Comparison of ENCODE assay signal across 2 cellular contexts in genomic region chr12:97575792-97576191, GRCh38.
TF ChIP-seq lines count a peak whose summit lies in the region.

No MANE protein-coding gene starts in this region.

TF ChIP-seq in Ishikawa, 13 proteins besides CTCF, POLR2A, EP300 and RAD21 (continued from another document):
- TF ChIP-seq FOXM1 (IDR thresholded peaks at IDR 0.05; ENCODE audit: borderline replicate concordance, low read depth) (no peak), CREB1 (IDR thresholded peaks at IDR 0.05; ENCODE audit: low read depth) (no peak), NFIC (IDR thresholded peaks at IDR 0.05) (no peak), TEAD4 (IDR thresholded peaks at IDR 0.05) (peak; percentile 87), ZBTB7A (IDR thresholded peaks at IDR 0.05; ENCODE audit: low read depth) (no peak), USF1 (IDR thresholded peaks at IDR 0.05) (no peak), TCF12 (IDR thresholded peaks at IDR 0.05; ENCODE audit: low read depth) (peak; percentile 59), TAF1 (IDR thresholded peaks at IDR 0.05; ENCODE audit: low read depth) (no peak), YY1 (IDR thresholded peaks at IDR 0.05; ENCODE audit: low read depth) (no peak), CEBPB (IDR thresholded peaks at IDR 0.05) (no peak)
- TF ChIP-seq, protein P1, sequence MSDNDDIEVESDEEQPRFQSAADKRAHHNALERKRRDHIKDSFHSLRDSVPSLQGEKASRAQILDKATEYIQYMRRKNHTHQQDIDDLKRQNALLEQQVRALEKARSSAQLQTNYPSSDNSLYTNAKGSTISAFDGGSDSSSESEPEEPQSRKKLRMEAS (IDR thresholded peaks at IDR 0.05), result no peak

TF ChIP-seq in SK-N-SH treated with all-trans-retinoic acid at 6 μM for 48 hours, 23 proteins besides CTCF, POLR2A, EP300 and RAD21 (continued from another document):
- TF ChIP-seq, protein P2, sequence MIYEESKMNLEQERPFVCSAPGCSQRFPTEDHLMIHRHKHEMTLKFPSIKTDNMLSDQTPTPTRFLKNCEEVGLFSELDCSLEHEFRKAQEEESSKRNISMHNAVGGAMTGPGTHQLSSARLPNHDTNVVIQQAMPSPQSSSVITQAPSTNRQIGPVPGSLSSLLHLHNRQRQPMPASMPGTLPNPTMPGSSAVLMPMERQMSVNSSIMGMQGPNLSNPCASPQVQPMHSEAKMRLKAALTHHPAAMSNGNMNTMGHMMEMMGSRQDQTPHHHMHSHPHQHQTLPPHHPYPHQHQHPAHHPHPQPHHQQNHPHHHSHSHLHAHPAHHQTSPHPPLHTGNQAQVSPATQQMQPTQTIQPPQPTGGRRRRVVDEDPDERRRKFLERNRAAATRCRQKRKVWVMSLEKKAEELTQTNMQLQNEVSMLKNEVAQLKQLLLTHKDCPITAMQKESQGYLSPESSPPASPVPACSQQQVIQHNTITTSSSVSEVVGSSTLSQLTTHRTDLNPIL (CRISPR knock-in tag; IDR thresholded peaks at IDR 0.05; ENCODE audit: low read depth), result no peak
